ENCODE assay signal across 8 cellular contexts in the genomic region with DNA sequence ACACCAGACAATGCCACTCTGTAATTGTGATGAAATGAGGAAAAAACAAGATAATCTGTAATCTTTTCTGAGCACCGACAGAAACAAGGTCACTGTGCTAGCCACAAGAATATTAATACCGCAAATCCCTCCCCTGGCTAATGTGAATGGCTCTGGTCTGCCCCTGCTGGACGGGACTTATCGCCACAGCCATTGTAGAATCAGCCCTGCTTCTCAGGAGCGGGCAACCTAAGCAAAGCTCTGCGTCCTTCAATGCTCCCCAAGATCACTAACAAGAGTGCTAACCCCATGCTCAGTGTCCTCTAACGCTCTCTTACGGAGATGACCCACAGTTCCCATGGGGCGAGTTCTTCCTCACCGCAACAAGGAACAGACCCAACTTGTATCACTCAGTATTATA. TPM values are rescaled to one million over a fixed set of nuclear protein-coding genes. Genes with fewer than 3 reads are reported as not detected.
DNase-seq lines count a peak whose midpoint lies in the region; ATAC-seq, FAIRE-seq and TF ChIP-seq lines count a peak whose summit lies in the region.

No MANE protein-coding gene starts in this region.

- no peaks in the 10 kb centered on the region for H3K27me3 ChIP-seq in bronchial epithelial cell (ENCODE audit: control insufficient read depth, insufficient read depth, low read length)

- H3K36me3 Mint-ChIP-seq in neural crest cell (ENCODE audit: low read depth): no peaks in the 10 kb centered on the region
- no peaks in the 10 kb centered on the region for H3K36me3 Mint-ChIP-seq in stimulated activated memory B cell treated with anti-CD40 and anti-IgM and Interleukin-4, amounts not matched to agents 10 μg/mL and 1 μg/mL and 100 μg/mL, for 72 hours

- H3K9me3 Mint-ChIP-seq in neural crest cell: peaks cover 2% of the 10 kb centered on the region
- H3K9me3 Mint-ChIP-seq in stimulated activated memory B cell treated with anti-CD40 and anti-IgM and Interleukin-4, amounts not matched to agents 10 μg/mL and 1 μg/mL and 100 μg/mL, for 72 hours: no peaks in the 10 kb centered on the region

- no peak overlapping the region for H3K4me3 ChIP-seq in bronchial epithelial cell (ENCODE audit: low read depth, low read length)

- FAIRE-seq in bronchial epithelial cell (lab: Jason Lieb, UNC): no peak

- H3K36me3 ChIP-seq in bronchial epithelial cell (ENCODE audit: control insufficient read depth, insufficient read depth, low read length): no peaks in the 10 kb centered on the region

- DNase-seq in NCI-H748 (lab: John Stamatoyannopoulos, UW; ENCODE audit: unreplicated experiment) (peak; percentile 9), NCI-H748 treated with DMSO at 0.1 percent for 48 hours (lab: John Stamatoyannopoulos, UW) (no peak), HuH-7 (ENCODE audit: low spot score) (peak; percentile 60), bronchial epithelial cell (ENCODE audit: low read depth) (no peak), neural crest cell (ENCODE audit: low read depth, low spot score) (no peak)

- peaks cover 48% of the 10 kb centered on the region for H3K27me3 Mint-ChIP-seq in neural crest cell (ENCODE audit: low read depth)
- peaks cover 32% of the 10 kb centered on the region for H3K27me3 Mint-ChIP-seq in stimulated activated memory B cell treated with anti-CD40 and anti-IgM and Interleukin-4, amounts not matched to agents 10 μg/mL and 1 μg/mL and 100 μg/mL, for 72 hours

- ATAC-seq in GM21390 (IDR thresholded peaks at IDR 0.05; ENCODE audit: unreplicated experiment): no peak
- ATAC-seq in stimulated activated memory B cell treated with anti-CD40 and anti-IgM and Interleukin-4, amounts not matched to agents 10 μg/mL and 1 μg/mL and 100 μg/mL, for 72 hours: no peak
- ATAC-seq in HG02870 (IDR thresholded peaks at IDR 0.05; ENCODE audit: unreplicated experiment): no peak

- no peak overlapping the region for H3K4me3 Mint-ChIP-seq in neural crest cell
- H3K4me3 Mint-ChIP-seq in stimulated activated memory B cell treated with anti-CD40 and anti-IgM and Interleukin-4, amounts not matched to agents 10 μg/mL and 1 μg/mL and 100 μg/mL, for 72 hours: no peak overlapping the region

- H3K4me1 Mint-ChIP-seq in neural crest cell: peaks cover 18% of the 10 kb centered on the region
- no peaks in the 10 kb centered on the region for H3K4me1 Mint-ChIP-seq in stimulated activated memory B cell treated with anti-CD40 and anti-IgM and Interleukin-4, amounts not matched to agents 10 μg/mL and 1 μg/mL and 100 μg/mL, for 72 hours

- H3K27ac Mint-ChIP-seq in neural crest cell (ENCODE audit: unreplicated experiment): no peak overlapping the region
- no peak overlapping the region for H3K27ac Mint-ChIP-seq in stimulated activated memory B cell treated with anti-CD40 and anti-IgM and Interleukin-4, amounts not matched to agents 10 μg/mL and 1 μg/mL and 100 μg/mL, for 72 hours

- peak; percentile 26 for TF ChIP-seq CTCF in bronchial epithelial cell (IDR thresholded peaks at IDR 0.05; ENCODE audit: insufficient read depth, low read length, severe bottlenecking)
- TF ChIP-seq CTCF in neural crest cell (conservative IDR thresholded peaks at IDR 0.05): peak; percentile 56

RNA-seq across cellular contexts. Expression of a gene that starts 42.7 kb away (rescaled TPM):
- total RNA-seq in bronchial epithelial cell: not detected in 2 replicates
- not detected in 2 replicates for total RNA-seq in neural crest cell

RNA-seq across cellular contexts. Expression of a gene that starts 48.2 kb away (rescaled TPM):
- total RNA-seq in bronchial epithelial cell (0.13 TPM in 1 of 2 replicates, not detected in the other), neural crest cell (not detected in 2 replicates)

RNA-seq across cellular contexts. Expression of a gene that starts 59.1 kb away (rescaled TPM):
- total RNA-seq in bronchial epithelial cell: not detected in 2 replicates
- not detected in 2 replicates for total RNA-seq in neural crest cell

Comparison
In these comparisons a context has a peak if more than half of its experiments do, and no peak if none do; other contexts are left out.
1. DNase-seq: peak in NCI-H748 (single experiment) and HuH-7 (single experiment); none in NCI-H748 treated with DMSO at 0.1 percent for 48 hours (single experiment), bronchial epithelial cell (single experiment) and neural crest cell (single experiment).